1 cellular context compared by ENCODE assay signal in the genomic region with DNA sequence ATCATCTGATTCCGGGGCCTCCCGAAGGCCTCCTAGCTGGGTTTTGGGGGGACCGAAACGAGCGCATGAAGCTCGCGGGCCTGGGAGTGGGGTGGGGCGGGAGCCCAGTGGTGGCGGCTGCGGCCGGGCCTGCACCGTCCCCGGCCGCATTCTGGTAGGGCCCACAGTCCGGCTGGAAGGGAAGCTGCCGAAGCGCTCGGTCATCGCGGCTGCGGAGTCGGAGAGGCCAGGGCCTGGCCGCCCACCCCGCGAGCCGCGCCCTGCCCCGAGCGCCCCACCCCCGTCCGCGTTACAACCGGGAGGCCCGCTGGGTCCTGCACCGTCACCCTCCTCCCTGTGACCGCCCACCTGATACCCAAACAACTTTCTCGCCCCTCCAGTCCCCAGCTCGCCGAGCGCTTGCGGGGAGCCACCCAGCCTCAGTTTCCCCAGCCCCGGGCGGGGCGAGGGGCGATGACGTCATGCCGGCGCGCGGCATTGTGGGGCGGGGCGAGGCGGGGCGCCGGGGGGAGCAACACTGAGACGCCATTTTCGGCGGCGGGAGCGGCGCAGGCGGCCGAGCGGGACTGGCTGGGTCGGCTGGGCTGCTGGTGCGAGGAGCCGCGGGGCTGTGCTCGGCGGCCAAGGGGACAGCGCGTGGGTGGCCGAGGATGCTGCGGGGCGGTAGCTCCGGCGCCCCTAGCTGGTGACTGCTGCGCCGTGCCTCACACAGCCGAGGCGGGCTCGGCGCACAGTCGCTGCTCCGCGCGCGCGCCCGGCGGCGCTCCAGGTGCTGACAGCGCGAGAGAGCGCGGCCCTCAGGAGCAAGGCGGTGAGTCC.
TF ChIP-seq lines count a peak whose summit lies in the region.

Gene KLC1, plus strand, starts transcription at position 528 of the 819 bp plus-strand sequence. CDS start 25,354 bp downstream, outside the sequence.

TF ChIP-seq in SK-N-SH treated with all-trans-retinoic acid at 6 μM for 48 hours, 23 proteins besides CTCF, POLR2A, EP300 and RAD21 (continued from another document):
- TF ChIP-seq SNAI2 (CRISPR knock-in tag; IDR thresholded peaks at IDR 0.05) (0 out of 2 replicates have a peak, but pooled peaks have one; percentile 49), CSDC2 (CRISPR knock-in tag; IDR thresholded peaks at IDR 0.05) (peak; percentile 90; the same call in 1 of the 2 replicates), PPARA (CRISPR knock-in tag; IDR thresholded peaks at IDR 0.05; ENCODE audit: borderline replicate concordance) (no peak), ZNF565 (CRISPR knock-in tag; conservative IDR thresholded peaks at IDR 0.05; ENCODE audit: low read depth) (0 out of 2 replicates have a peak, but pooled peaks have one; percentile 53), OSR1 (CRISPR knock-in tag; IDR thresholded peaks at IDR 0.05) (no peak)
- TF ChIP-seq, protein P1, sequence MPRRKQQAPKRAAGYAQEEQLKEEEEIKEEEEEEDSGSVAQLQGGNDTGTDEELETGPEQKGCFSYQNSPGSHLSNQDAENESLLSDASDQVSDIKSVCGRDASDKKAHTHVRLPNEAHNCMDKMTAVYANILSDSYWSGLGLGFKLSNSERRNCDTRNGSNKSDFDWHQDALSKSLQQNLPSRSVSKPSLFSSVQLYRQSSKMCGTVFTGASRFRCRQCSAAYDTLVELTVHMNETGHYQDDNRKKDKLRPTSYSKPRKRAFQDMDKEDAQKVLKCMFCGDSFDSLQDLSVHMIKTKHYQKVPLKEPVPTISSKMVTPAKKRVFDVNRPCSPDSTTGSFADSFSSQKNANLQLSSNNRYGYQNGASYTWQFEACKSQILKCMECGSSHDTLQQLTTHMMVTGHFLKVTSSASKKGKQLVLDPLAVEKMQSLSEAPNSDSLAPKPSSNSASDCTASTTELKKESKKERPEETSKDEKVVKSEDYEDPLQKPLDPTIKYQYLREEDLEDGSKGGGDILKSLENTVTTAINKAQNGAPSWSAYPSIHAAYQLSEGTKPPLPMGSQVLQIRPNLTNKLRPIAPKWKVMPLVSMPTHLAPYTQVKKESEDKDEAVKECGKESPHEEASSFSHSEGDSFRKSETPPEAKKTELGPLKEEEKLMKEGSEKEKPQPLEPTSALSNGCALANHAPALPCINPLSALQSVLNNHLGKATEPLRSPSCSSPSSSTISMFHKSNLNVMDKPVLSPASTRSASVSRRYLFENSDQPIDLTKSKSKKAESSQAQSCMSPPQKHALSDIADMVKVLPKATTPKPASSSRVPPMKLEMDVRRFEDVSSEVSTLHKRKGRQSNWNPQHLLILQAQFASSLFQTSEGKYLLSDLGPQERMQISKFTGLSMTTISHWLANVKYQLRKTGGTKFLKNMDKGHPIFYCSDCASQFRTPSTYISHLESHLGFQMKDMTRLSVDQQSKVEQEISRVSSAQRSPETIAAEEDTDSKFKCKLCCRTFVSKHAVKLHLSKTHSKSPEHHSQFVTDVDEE (CRISPR knock-in tag; IDR thresholded peaks at IDR 0.05) = peak; percentile 82; the same call in 1 of the 2 replicates
